In genomic region chr3:34567266-34567665, GRCh38 we compare ENCODE assay signal across 30 cellular contexts.
"Had no signal": no experiment of that assay in that cellular context is flagged by ENCODE, and none has a peak within 500 bp of the region (broad histone marks: within the 10 kb centered on the region; RNA-seq: fewer than 3 reads in every experiment).

No MANE protein-coding gene starts in this region.

- H3K4me3 ChIP-seq: adrenal gland, Peyer's patch had no signal

- H3K27me3 ChIP-seq: adrenal gland, Peyer's patch had no signal

- ATAC-seq: activated naive CD4-positive, alpha-beta T cell treated with anti-CD3 and anti-CD28 coated beads, Interleukin-2, amount 50 U/mL, for 72 hours; activated T-cell treated with anti-CD3 and anti-CD28 coated beads, Interleukin-2, amount 50 U/mL, for 4 hours; PC-3 had no signal

- H3K36me3 ChIP-seq: adrenal gland, Peyer's patch had no signal

- DNase-seq: activated B cell treated with CpG ODN at 0.5 μM for 24 hours; activated CD4-positive, alpha-beta memory T cell treated with anti-CD3 and anti-CD28 coated beads for 36 hours; activated CD4-positive, alpha-beta T cell treated with anti-CD3 and anti-CD28 coated beads for 4 hours; activated CD4-positive, alpha-beta T cell treated with anti-CD3 and anti-CD28 coated beads, Interleukin-2, amount 50 U/mL, for 1 hour; activated CD4-positive, CD25-positive, alpha-beta regulatory T cell treated with anti-CD3 and anti-CD28 coated beads, Interleukin-2, amount 50 U/mL, for 72 hours; activated CD8-positive, alpha-beta memory T cell treated with anti-CD3 and anti-CD28 coated beads, Interleukin-2, amount 50 U/mL, for 4 hours; activated gamma-delta T cell treated with Interleukin-2 at 50 U/mL for 16 hours; activated naive CD4-positive, alpha-beta T cell treated with anti-CD3 and anti-CD28 coated beads for 36 hours; activated T-cell treated with anti-CD3 and anti-CD28 coated beads for 4 hours; activated T-cell treated with anti-CD3 and anti-CD28 coated beads, Interleukin-2, amount 50 U/mL, for 4 hours; adrenal gland; central memory CD4-positive, alpha-beta T cell; MM.1S; MV-4-11; NCI-H1092; NCI-H1417; NCI-H146; NCI-H187; NCI-H2029 treated with DMSO at 0.1 percent for 48 hours; NCI-H2107; NCI-H2171; NCI-H510A; NCI-H526; NCI-H748 treated with DMSO at 0.1 percent for 48 hours; NK-92 treated with Interleukin-12 subunit alpha and Interleukin-12 subunit beta, amount 100 ng/mL, for 24 hours; PC-3; Peyer's patch; RPMI8226 had no signal

- H3K4me1 ChIP-seq: adrenal gland, Peyer's patch had no signal

- H3K27ac ChIP-seq: adrenal gland, KMS-11, Peyer's patch had no signal

- H3K9me3 ChIP-seq: adrenal gland, Peyer's patch had no signal
